In genomic region chr16:69133555-69133954, GRCh38 we compare ENCODE assay signal across 1 cellular context.
TF ChIP-seq lines count a peak whose summit lies in the region.

No MANE protein-coding gene starts in this region.

TF ChIP-seq in HEK293T, 16 proteins besides CTCF, POLR2A, EP300 and RAD21 (continued from another document):
- no peak for TF ChIP-seq PKNOX1 (IDR thresholded peaks at IDR 0.05)
- no peak for TF ChIP-seq SP1 (IDR thresholded peaks at IDR 0.05)
- no peak for TF ChIP-seq FOXA1 (IDR thresholded peaks at IDR 0.05)
- TF ChIP-seq BHLHE40 (IDR thresholded peaks at IDR 0.05; ENCODE audit: borderline replicate concordance) = no peak
